Comparison of ENCODE assay signal across 8 cellular contexts in genomic region chr1:119286587-119287181, GRCh38.
DNase-seq lines count a peak whose midpoint lies in the region; ATAC-seq, FAIRE-seq and TF ChIP-seq lines count a peak whose summit lies in the region.

No MANE protein-coding gene starts in this region.

- TF ChIP-seq RAD21 in A549 (conservative IDR thresholded peaks at IDR 0.05 in 1 of 2, IDR thresholded peaks at IDR 0.05 in 1 of 2), result peak; percentile 25 to 40; a peak in 3 of 5 replicates

- no peak for TF ChIP-seq EP300 in A549 (IDR thresholded peaks at IDR 0.05)

- peak; percentile 4 to 31 for DNase-seq in A549 (ENCODE audit: low read depth in 1 of 2, low spot score in 1 of 2)
- peak; percentile 16 for DNase-seq in G401 (ENCODE audit: low spot score)
- DNase-seq in NCI-H187 treated with DMSO at 0.1 percent for 48 hours (lab: John Stamatoyannopoulos, UW), result peak; percentile 39
- DNase-seq in kidney glomerular epithelial cell (lab: John Stamatoyannopoulos, UW), result peak; percentile 15
- no peak for DNase-seq in posterior vena cava (ENCODE audit: low spot score)
- no peak for DNase-seq in vagina (ENCODE audit: extremely low spot score in 2 of 2)

- FAIRE-seq in A549 (lab: Jason Lieb, UNC), result no peak

- TF ChIP-seq CTCF in A549 (IDR thresholded peaks at IDR 0.05), result peak; percentile 33
- no peak for TF ChIP-seq CTCF in vagina (IDR thresholded peaks at IDR 0.05)

- WGBS in A549 (ENCODE audit: missing lambda C conversion rate), result 51% methylated on average over 8 of the region's 8 CpGs

- in situ Hi-C loops in G401 (cut with HindIII; ENCODE audit: low sequenced_read_pairs), result no loop called here

- H3K36me3 Mint-ChIP-seq in activated T-helper 17 cell treated with anti-CD3 and anti-CD28 coated beads, Interleukin-2, amount 50 U/mL, for 72 hours (ENCODE audit: low read depth), result no peaks in the 10 kb centered on the region

- ATAC-seq in A549 (peak; percentile 62 to 82; a peak in 4 of 6 replicates), HG02588 (IDR thresholded peaks at IDR 0.05; ENCODE audit: unreplicated experiment) (peak; percentile 74)
- ATAC-seq in activated T-helper 17 cell treated with anti-CD3 and anti-CD28 coated beads, Interleukin-2, amount 50 U/mL, for 72 hours (replicated peaks), result peak; percentile 66

- POLR2A ChIA-PET in A549 (lab: Yijun Ruan, JAX), result no interaction called here

- no peak overlapping the region for H3K4me3 ChIP-seq in A549
- H3K4me3 ChIP-seq in vagina, result no peak overlapping the region

- intact Hi-C loops in posterior vena cava (cut with DNase I), result loop anchor here in 1 of 2 donors (10.0 kb wide), 1 partner anchor 88 kb away; no protein-coding TSS in a partner anchor
- intact Hi-C loops in vagina (cut with DNase I), result no loop called here

- H3K9me3 Mint-ChIP-seq in activated T-helper 17 cell treated with anti-CD3 and anti-CD28 coated beads, Interleukin-2, amount 50 U/mL, for 72 hours, result no peaks in the 10 kb centered on the region

- H3K4me1 ChIP-seq in A549, result peaks cover 4% of the 10 kb centered on the region; the same call in 1 of the 3 replicates
- no peaks in the 10 kb centered on the region for H3K4me1 ChIP-seq in vagina

- TF ChIP-seq POLR2A in A549 (IDR thresholded peaks at IDR 0.05; ENCODE audit: low read length), result no peak
- no peak for TF ChIP-seq POLR2A in vagina (IDR thresholded peaks at IDR 0.05)

- CTCF ChIA-PET in A549 (lab: Yijun Ruan, JAX), result interaction anchor here (0.8 to 2.9 kb wide), 3 partner anchors 11 to 93 kb away, joined by 3 to 7 read pairs (median 4); no protein-coding TSS in a partner anchor

- H3K27ac Mint-ChIP-seq in activated T-helper 17 cell treated with anti-CD3 and anti-CD28 coated beads, Interleukin-2, amount 50 U/mL, for 72 hours, result no peak overlapping the region

- H3K4me3 Mint-ChIP-seq in activated T-helper 17 cell treated with anti-CD3 and anti-CD28 coated beads, Interleukin-2, amount 50 U/mL, for 72 hours, result no peak overlapping the region

- no peaks in the 10 kb centered on the region for H3K4me1 Mint-ChIP-seq in activated T-helper 17 cell treated with anti-CD3 and anti-CD28 coated beads, Interleukin-2, amount 50 U/mL, for 72 hours

- H3K9me3 ChIP-seq in A549 (no peaks in the 10 kb centered on the region), vagina (no peaks in the 10 kb centered on the region)

- H3K27ac ChIP-seq in A549 (no peak overlapping the region), vagina (no peak overlapping the region)

- H3K27me3 Mint-ChIP-seq in activated T-helper 17 cell treated with anti-CD3 and anti-CD28 coated beads, Interleukin-2, amount 50 U/mL, for 72 hours, result peaks cover 25% of the 10 kb centered on the region

- H3K4me2 ChIP-seq in A549, result no peak overlapping the region

- H3K27me3 ChIP-seq in vagina, result no peaks in the 10 kb centered on the region

- no peaks in the 10 kb centered on the region for H3K36me3 ChIP-seq in vagina

TF ChIP-seq in A549, 52 proteins besides CTCF, POLR2A, EP300 and RAD21:
- TF ChIP-seq MAFK (IDR thresholded peaks at IDR 0.05; ENCODE audit: partially characterized antibody), result no peak
- no peak for TF ChIP-seq SREBF2 (IDR thresholded peaks at IDR 0.05)
- TF ChIP-seq, protein P1, sequence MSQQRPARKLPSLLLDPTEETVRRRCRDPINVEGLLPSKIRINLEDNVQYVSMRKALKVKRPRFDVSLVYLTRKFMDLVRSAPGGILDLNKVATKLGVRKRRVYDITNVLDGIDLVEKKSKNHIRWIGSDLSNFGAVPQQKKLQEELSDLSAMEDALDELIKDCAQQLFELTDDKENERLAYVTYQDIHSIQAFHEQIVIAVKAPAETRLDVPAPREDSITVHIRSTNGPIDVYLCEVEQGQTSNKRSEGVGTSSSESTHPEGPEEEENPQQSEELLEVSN (IDR thresholded peaks at IDR 0.05; ENCODE audit: borderline replicate concordance, low read depth), result no peak
- TF ChIP-seq, protein P2, sequence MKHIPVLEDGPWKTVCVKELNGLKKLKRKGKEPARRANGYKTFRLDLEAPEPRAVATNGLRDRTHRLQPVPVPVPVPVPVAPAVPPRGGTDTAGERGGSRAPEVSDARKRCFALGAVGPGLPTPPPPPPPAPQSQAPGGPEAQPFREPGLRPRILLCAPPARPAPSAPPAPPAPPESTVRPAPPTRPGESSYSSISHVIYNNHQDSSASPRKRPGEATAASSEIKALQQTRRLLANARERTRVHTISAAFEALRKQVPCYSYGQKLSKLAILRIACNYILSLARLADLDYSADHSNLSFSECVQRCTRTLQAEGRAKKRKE (CRISPR knock-in tag; IDR thresholded peaks at IDR 0.05; ENCODE audit: low read depth), result no peak
- TF ChIP-seq PHF8 (IDR thresholded peaks at IDR 0.05; ENCODE audit: borderline replicate concordance, low read depth), result no peak
- no peak for TF ChIP-seq RCOR1 (IDR thresholded peaks at IDR 0.05; ENCODE audit: low read depth, low read length)
- TF ChIP-seq, protein P3, sequence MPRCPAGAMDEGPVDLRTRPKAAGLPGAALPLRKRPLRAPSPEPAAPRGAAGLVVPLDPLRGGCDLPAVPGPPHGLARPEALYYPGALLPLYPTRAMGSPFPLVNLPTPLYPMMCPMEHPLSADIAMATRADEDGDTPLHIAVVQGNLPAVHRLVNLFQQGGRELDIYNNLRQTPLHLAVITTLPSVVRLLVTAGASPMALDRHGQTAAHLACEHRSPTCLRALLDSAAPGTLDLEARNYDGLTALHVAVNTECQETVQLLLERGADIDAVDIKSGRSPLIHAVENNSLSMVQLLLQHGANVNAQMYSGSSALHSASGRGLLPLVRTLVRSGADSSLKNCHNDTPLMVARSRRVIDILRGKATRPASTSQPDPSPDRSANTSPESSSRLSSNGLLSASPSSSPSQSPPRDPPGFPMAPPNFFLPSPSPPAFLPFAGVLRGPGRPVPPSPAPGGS (IDR thresholded peaks at IDR 0.05), result no peak
- no peak for TF ChIP-seq TFCP2L1 (CRISPR knock-in tag; IDR thresholded peaks at IDR 0.05)
- no peak for TF ChIP-seq BHLHE40 (IDR thresholded peaks at IDR 0.05; ENCODE audit: low read depth, low read length)
- no peak for TF ChIP-seq JUN (IDR thresholded peaks at IDR 0.05)
- TF ChIP-seq MAX (IDR thresholded peaks at IDR 0.05), result no peak
- no peak for TF ChIP-seq JUNB (IDR thresholded peaks at IDR 0.05)
- no peak for TF ChIP-seq HMGXB4 (CRISPR knock-in tag; IDR thresholded peaks at IDR 0.05; ENCODE audit: borderline replicate concordance)
- TF ChIP-seq FOSB (CRISPR knock-in tag; IDR thresholded peaks at IDR 0.05), result no peak
- no peak for TF ChIP-seq RARB (CRISPR knock-in tag; IDR thresholded peaks at IDR 0.05)
- TF ChIP-seq ZFP36 (IDR thresholded peaks at IDR 0.05; ENCODE audit: borderline replicate concordance, partially characterized antibody), result no peak
- TF ChIP-seq GATA3 (IDR thresholded peaks at IDR 0.05; ENCODE audit: borderline replicate concordance), result no peak
- no peak for TF ChIP-seq KDM5A (IDR thresholded peaks at IDR 0.05)

Comparison
In these comparisons a context has a peak if more than half of its experiments do, and no peak if none do; other contexts are left out.
1. DNase-seq: peak in A549 (2 of 2), G401 (single experiment), NCI-H187 treated with DMSO at 0.1 percent for 48 hours (single experiment) and kidney glomerular epithelial cell (single experiment); none in posterior vena cava (single experiment) and vagina (0 of 2).
2. Peak in every context shown above with its lines, with median percentiles within 50 percentile points of each other: ATAC-seq.